Comparison of ENCODE assay signal across 8 cellular contexts in genomic region chr6:43172127-43173007, GRCh38. TPM values are rescaled to one million over a fixed set of nuclear protein-coding genes. Genes with fewer than 3 reads are reported as not detected.
DNase-seq lines count a peak whose midpoint lies in the region; ATAC-seq and TF ChIP-seq lines count a peak whose summit lies in the region.

No MANE protein-coding gene starts in this region.

- no peak for ATAC-seq in GM18870 (IDR thresholded peaks at IDR 0.05; ENCODE audit: unreplicated experiment)

- H3K36me3 ChIP-seq in effector memory CD4-positive, alpha-beta T cell (ENCODE audit: control insufficient read depth, insufficient read depth, low read length), result peaks cover 14% of the 10 kb centered on the region

- DNase-seq in GM03348 (ENCODE audit: low spot score) (peak; percentile 68), NCI-H1105 treated with DMSO at 0.1 percent for 48 hours (lab: John Stamatoyannopoulos, UW) (peak; percentile 17), mesothelial cell of epicardium (ENCODE audit: low spot score in 2 of 2, unreplicated experiment in 2 of 2) (peak; percentile 49 to 62), cerebellar nuclear complex (lab: John Stamatoyannopoulos, UW) (no peak)
- peak; percentile 58 for DNase-seq in activated CD4-positive, alpha-beta memory T cell treated with anti-CD3 and anti-CD28 coated beads, Interleukin-2, amount 10 ng/mL, durations not matched to agents 7 days and 5 days
- peak; percentile 40 to 43 (median 42) for DNase-seq in effector memory CD4-positive, alpha-beta T cell
- peak; percentile 25 for DNase-seq in stimulated activated CD8-positive, alpha-beta memory T cell treated with anti-CD3 and anti-CD28 coated beads, Interleukin-4, amount 100 ng/mL, for 24 hours (ENCODE audit: low read depth)

- POLR2A ChIA-PET in activated CD4-positive, alpha-beta memory T cell treated with anti-CD3 and anti-CD28 coated beads, Interleukin-2, amount 10 ng/mL, durations not matched to agents 7 days and 5 days (lab: Charles Lee), result interaction anchor here (0.6 to 5.7 kb wide), 13 partner anchors 8 to 1098 kb away, joined by 3 to 51 read pairs (median 4); partner anchors contain the start of genes CUL9, GTPBP2, KLC4 and KLHDC3

- CTCF ChIA-PET in activated CD4-positive, alpha-beta memory T cell treated with anti-CD3 and anti-CD28 coated beads, Interleukin-2, amount 10 ng/mL, durations not matched to agents 7 days and 5 days (lab: Charles Lee), result interaction anchor here (1.0 to 1.5 kb wide), 4 partner anchors 10 to 256 kb away, joined by 3 to 5 read pairs (median 4); partner anchors contain the start of genes CUL9, KLC4 and MRPL2

- no peaks in the 10 kb centered on the region for H3K9me3 ChIP-seq in effector memory CD4-positive, alpha-beta T cell (ENCODE audit: control insufficient read depth, low read length)

- peak overlapping the region; percentile 74 for H3K27ac ChIP-seq in effector memory CD4-positive, alpha-beta T cell (ENCODE audit: insufficient read depth, low read length, poor library complexity, severe bottlenecking)

- H3K27me3 ChIP-seq in effector memory CD4-positive, alpha-beta T cell (replicated peaks; ENCODE audit: control insufficient read depth, insufficient read depth, low read length, poor library complexity, severe bottlenecking), result no peaks in the 10 kb centered on the region

- peak overlapping the region; percentile 95 for H3K4me3 Mint-ChIP-seq in activated CD4-positive, alpha-beta memory T cell treated with anti-CD3 and anti-CD28 coated beads, Interleukin-2, amount 10 ng/mL, durations not matched to agents 7 days and 5 days
- peak overlapping the region; percentile 90 for H3K4me3 Mint-ChIP-seq in mesothelial cell of epicardium

- peaks cover 30% of the 10 kb centered on the region for H3K4me1 ChIP-seq in effector memory CD4-positive, alpha-beta T cell (ENCODE audit: control insufficient read depth, insufficient read depth, low read length, poor library complexity, severe bottlenecking)

- TF ChIP-seq CTCF in mesothelial cell of epicardium (IDR thresholded peaks at IDR 0.05; ENCODE audit: unreplicated experiment), result no peak

- H3K9me3 Mint-ChIP-seq in activated CD4-positive, alpha-beta memory T cell treated with anti-CD3 and anti-CD28 coated beads, Interleukin-2, amount 10 ng/mL, durations not matched to agents 7 days and 5 days, result no peaks in the 10 kb centered on the region
- no peaks in the 10 kb centered on the region for H3K9me3 Mint-ChIP-seq in mesothelial cell of epicardium

- H3K4me1 Mint-ChIP-seq in activated CD4-positive, alpha-beta memory T cell treated with anti-CD3 and anti-CD28 coated beads, Interleukin-2, amount 10 ng/mL, durations not matched to agents 7 days and 5 days, result peaks cover 51% of the 10 kb centered on the region
- H3K4me1 Mint-ChIP-seq in mesothelial cell of epicardium, result peaks cover 31% of the 10 kb centered on the region

- no peaks in the 10 kb centered on the region for H3K27me3 Mint-ChIP-seq in activated CD4-positive, alpha-beta memory T cell treated with anti-CD3 and anti-CD28 coated beads, Interleukin-2, amount 10 ng/mL, durations not matched to agents 7 days and 5 days
- no peaks in the 10 kb centered on the region for H3K27me3 Mint-ChIP-seq in mesothelial cell of epicardium (ENCODE audit: low read depth)

- H3K36me3 Mint-ChIP-seq in activated CD4-positive, alpha-beta memory T cell treated with anti-CD3 and anti-CD28 coated beads, Interleukin-2, amount 10 ng/mL, durations not matched to agents 7 days and 5 days (ENCODE audit: low read depth), result peaks cover 45% of the 10 kb centered on the region
- H3K36me3 Mint-ChIP-seq in mesothelial cell of epicardium, result peaks cover 4% of the 10 kb centered on the region

- H3K4me3 ChIP-seq in effector memory CD4-positive, alpha-beta T cell (ENCODE audit: insufficient read depth, low read depth, low read length, poor library complexity, severe bottlenecking), result peak overlapping the region; percentile 65

- H3K27ac Mint-ChIP-seq in activated CD4-positive, alpha-beta memory T cell treated with anti-CD3 and anti-CD28 coated beads, Interleukin-2, amount 10 ng/mL, durations not matched to agents 7 days and 5 days, result peak overlapping the region; percentile 87
- peak overlapping the region; percentile 93 for H3K27ac Mint-ChIP-seq in mesothelial cell of epicardium

RNA-seq across cellular contexts. Expression of gene SRF, which starts 1.3 kb away (rescaled TPM):
- total RNA-seq in activated CD4-positive, alpha-beta memory T cell treated with anti-CD3 and anti-CD28 coated beads, Interleukin-2, amount 10 ng/mL, durations not matched to agents 7 days and 5 days, result 10 to 100 TPM; 45.8 to 45.9 TPM
- 52.0 to 52.8 TPM (median 52.2 TPM) in 3 replicates for total RNA-seq in mesothelial cell of epicardium

RNA-seq across cellular contexts. Expression of gene CUL9, which starts 9.6 kb away (rescaled TPM):
- total RNA-seq in activated CD4-positive, alpha-beta memory T cell treated with anti-CD3 and anti-CD28 coated beads, Interleukin-2, amount 10 ng/mL, durations not matched to agents 7 days and 5 days, result 10 to 100 TPM; 45.0 to 45.9 TPM
- 65.5 to 72.1 TPM (median 71.6 TPM) in 3 replicates for total RNA-seq in mesothelial cell of epicardium

RNA-seq across cellular contexts. Expression of gene DNPH1, which starts 56.9 kb away (rescaled TPM):
- total RNA-seq in activated CD4-positive, alpha-beta memory T cell treated with anti-CD3 and anti-CD28 coated beads, Interleukin-2, amount 10 ng/mL, durations not matched to agents 7 days and 5 days, result 10 to 100 TPM; 39.6 to 42.5 TPM
- total RNA-seq in mesothelial cell of epicardium, result 49.0 to 52.3 TPM (median 49.4 TPM) in 3 replicates

Comparison
In these comparisons a context has a peak if more than half of its experiments do, and no peak if none do; other contexts are left out.
1. DNase-seq: peak in GM03348 (single experiment), NCI-H1105 treated with DMSO at 0.1 percent for 48 hours (single experiment), activated CD4-positive, alpha-beta memory T cell treated with anti-CD3 and anti-CD28 coated beads, Interleukin-2, amount 10 ng/mL, durations not matched to agents 7 days and 5 days (single experiment), effector memory CD4-positive, alpha-beta T cell (3 of 3), mesothelial cell of epicardium (2 of 2) and stimulated activated CD8-positive, alpha-beta memory T cell treated with anti-CD3 and anti-CD28 coated beads, Interleukin-4, amount 100 ng/mL, for 24 hours (single experiment); none in cerebellar nuclear complex (0 of 2).